18 cellular contexts compared by ENCODE assay signal in genomic region chr3:110697961-110698360, GRCh38.
DNase-seq lines count a peak whose midpoint lies in the region; ATAC-seq and TF ChIP-seq lines count a peak whose summit lies in the region.
"Had no signal": no experiment of that assay in that cellular context is flagged by ENCODE, and none has a peak within 500 bp of the region (broad histone marks: within the 10 kb centered on the region; RNA-seq: fewer than 3 reads in every experiment).

No MANE protein-coding gene starts in this region.

- no peak for ATAC-seq in heart left ventricle
- ATAC-seq: activated CD4-positive, CD25-positive, alpha-beta regulatory T cell treated with anti-CD3 and anti-CD28 coated beads, Interleukin-2, amount 50 U/mL, for 24 hours had no signal

- intact Hi-C loops in heart left ventricle (cut with DNase I): no loop called here

- peak; percentile 20 for DNase-seq in HFF-Myc (ENCODE audit: extremely low read depth, low read depth)
- DNase-seq in dermis blood vessel endothelial cell: peak; percentile 31
- DNase-seq in left kidney (ENCODE audit: low read depth, low spot score): peak; percentile 2
- DNase-seq in heart left ventricle: no peak
- DNase-seq in DMS 273 treated with DMSO at 0.1 percent for 48 hours (lab: John Stamatoyannopoulos, UW): no peak
- no peak for DNase-seq in substantia nigra (lab: John Stamatoyannopoulos, UW)
- no peak for DNase-seq in GOT3 (lab: John Stamatoyannopoulos, UW)
- DNase-seq: activated CD4-positive, alpha-beta memory T cell treated with anti-CD3 and anti-CD28 coated beads, Interleukin-2, amount 10 ng/mL, durations not matched to agents 7 days and 5 days; activated gamma-delta T cell; activated T-cell treated with anti-CD3 and anti-CD28 coated beads for 4 hours; C1 segment of cervical spinal cord; dorsolateral prefrontal cortex; glutamatergic neuron; NCI-H1694 treated with DMSO at 0.1 percent for 48 hours; nephron progenitor cell; Right ventricle myocardium superior had no signal

- H3K27ac ChIP-seq in ACC112 (ENCODE audit: low read depth, low read length) (peak overlapping the region; percentile 68), heart left ventricle (no peak overlapping the region), substantia nigra (ENCODE audit: low read depth, low read length, poor library complexity, severe bottlenecking) (no peak overlapping the region)
- H3K27ac ChIP-seq: dorsolateral prefrontal cortex had no signal

- WGBS in heart left ventricle, 4 donors: 59 to 73% (median 68%) methylated on average over 4 of the region's 4 CpGs

- TF ChIP-seq CTCF in HFF-Myc (IDR thresholded peaks at IDR 0.05; ENCODE audit: low read depth, low read length, missing control alignments) (no peak), heart left ventricle (IDR thresholded peaks at IDR 0.05) (no peak)

- H3K4me1 ChIP-seq in ACC112 (ENCODE audit: control insufficient read depth, insufficient read depth, low read length, unreplicated experiment): peaks cover 6% of the 10 kb centered on the region
- no peaks in the 10 kb centered on the region for H3K4me1 ChIP-seq in heart left ventricle

- H3K27me3 ChIP-seq in ACC112 (ENCODE audit: insufficient read depth, low read length) (no peaks in the 10 kb centered on the region), heart left ventricle (no peaks in the 10 kb centered on the region)
- H3K27me3 ChIP-seq: dorsolateral prefrontal cortex had no signal

- H3K79me2 ChIP-seq in ACC112 (ENCODE audit: control insufficient read depth, insufficient read depth, low read length, unreplicated experiment): no peaks in the 10 kb centered on the region

- TF ChIP-seq POLR2A in heart left ventricle (IDR thresholded peaks at IDR 0.05): no peak

- peak overlapping the region; percentile 82 for H2AFZ ChIP-seq in ACC112 (ENCODE audit: low read length, unreplicated experiment)

- H3K9me3 ChIP-seq in heart left ventricle: peaks cover 0 to 12% (median 0%) of the 10 kb centered on the region in 12 donors

- H3K4me3 ChIP-seq in ACC112 (ENCODE audit: low read depth, low read length) (peak overlapping the region; percentile 30; the same call in 1 of the 2 replicates), HFF-Myc (replicated peaks; ENCODE audit: low read depth, low read length) (no peak overlapping the region), heart left ventricle (no peak overlapping the region)
- H3K4me3 ChIP-seq: dorsolateral prefrontal cortex had no signal

- H3K36me3 ChIP-seq in ACC112 (ENCODE audit: insufficient read depth, low read length) (no peaks in the 10 kb centered on the region), heart left ventricle (no peaks in the 10 kb centered on the region)

Comparison
In these comparisons a context has a peak if more than half of its experiments do, and no peak if none do; other contexts are left out.
1. DNase-seq: peak in HFF-Myc (single experiment), dermis blood vessel endothelial cell (single experiment) and left kidney (single experiment); none in heart left ventricle (0 of 5), DMS 273 treated with DMSO at 0.1 percent for 48 hours (single experiment), substantia nigra (0 of 49) and GOT3 (single experiment).